Comparison of ENCODE assay signal across 16 cellular contexts in the genomic region with DNA sequence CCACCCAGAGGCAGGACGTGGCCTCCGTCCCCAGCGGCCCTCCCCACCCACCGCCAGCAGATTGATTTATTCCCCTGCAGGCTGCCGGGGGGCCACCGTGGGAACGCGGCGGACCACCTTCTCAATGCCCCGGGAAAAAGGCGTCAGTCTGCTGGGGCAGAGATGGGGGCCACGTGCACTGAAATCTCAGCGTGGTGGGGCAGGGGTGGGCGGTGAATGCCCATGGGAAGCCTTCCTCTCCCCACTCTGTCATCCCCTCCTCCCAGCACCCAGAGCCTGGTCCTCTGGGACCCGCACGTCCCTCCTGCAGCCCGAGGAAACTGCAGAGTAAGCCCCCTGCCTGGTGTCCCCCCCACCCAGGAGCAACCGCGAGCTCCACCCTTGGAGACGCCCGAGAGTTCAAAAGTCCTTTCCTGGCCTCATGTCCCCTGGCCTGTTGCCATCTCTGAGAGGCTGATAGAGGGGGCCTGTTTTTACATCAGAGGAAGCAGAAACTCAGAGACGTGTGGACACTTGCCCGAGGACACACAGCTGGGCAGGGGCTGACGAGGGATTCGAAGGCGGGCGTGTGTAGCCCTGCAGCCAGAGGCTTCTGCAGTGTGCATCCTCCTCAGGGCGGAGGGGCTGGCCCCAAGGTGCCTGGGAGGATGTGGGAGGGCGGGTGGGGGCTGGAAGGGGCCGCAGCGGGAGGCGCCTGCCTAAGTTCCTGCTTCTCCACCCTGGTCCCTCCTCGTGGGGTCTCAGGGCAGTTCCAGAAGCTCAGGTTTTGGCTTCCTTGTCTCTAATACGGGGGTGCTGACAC. TPM values are rescaled to one million over a fixed set of nuclear protein-coding genes. Genes with fewer than 3 reads are reported as not detected.
"Had no signal": no experiment of that assay in that cellular context is flagged by ENCODE, and none has a peak within 500 bp of the region (broad histone marks: within the 10 kb centered on the region; RNA-seq: fewer than 3 reads in every experiment).

No MANE protein-coding gene starts in this region.

- H3K9me3 Mint-ChIP-seq: activated CD4-positive, alpha-beta memory T cell treated with anti-CD3 and anti-CD28 coated beads, Interleukin-2, amount 10 ng/mL, durations not matched to agents 7 days and 5 days; activated T-helper 1 cell treated with anti-CD3 and anti-CD28 coated beads, Interleukin-12 subunit alpha, Interleukin-12 subunit beta, Interleukin-2, Interleukin-4 antibody, amounts not matched to agents 30 ng/mL and 10 ng/mL and 1 ng/mL, durations not matched to agents 14 hours and 24 hours and 36 hours had no signal

- H3K27ac Mint-ChIP-seq: activated CD4-positive, alpha-beta memory T cell treated with anti-CD3 and anti-CD28 coated beads, Interleukin-2, amount 10 ng/mL, durations not matched to agents 7 days and 5 days; activated CD4-positive, alpha-beta T cell treated with anti-CD3 and anti-CD28 coated beads for 36 hours; activated T-helper 1 cell treated with anti-CD3 and anti-CD28 coated beads, Interleukin-12 subunit alpha, Interleukin-12 subunit beta, Interleukin-2, Interleukin-4 antibody, amounts not matched to agents 30 ng/mL and 10 ng/mL and 1 ng/mL, durations not matched to agents 14 hours and 24 hours and 36 hours had no signal

- H3K9me3 ChIP-seq: ascending aorta, esophagus squamous epithelium, left ventricle myocardium inferior, thyroid gland had no signal

- H3K36me3 ChIP-seq: ascending aorta, esophagus squamous epithelium, left ventricle myocardium inferior, thyroid gland had no signal

- DNase-seq: activated CD4-positive, alpha-beta memory T cell treated with anti-CD3 and anti-CD28 coated beads, Interleukin-2, amount 10 ng/mL, durations not matched to agents 7 days and 5 days; activated CD4-positive, alpha-beta T cell treated with anti-CD3 and anti-CD28 coated beads for 36 hours; activated naive CD4-positive, alpha-beta T cell; esophagus squamous epithelium; foreskin fibroblast; head of caudate nucleus; left ventricle myocardium inferior; mesenchymal stem cell; stimulated activated CD4-positive, alpha-beta T cell treated with anti-CD3 and anti-CD28 coated beads, Interleukin-4, amount 100 ng/mL, for 4 hours; thyroid gland had no signal

- H3K27ac ChIP-seq: ascending aorta, esophagus squamous epithelium, left ventricle myocardium inferior, thyroid gland had no signal

- H3K4me3 ChIP-seq: ascending aorta, esophagus squamous epithelium, left ventricle myocardium inferior, thyroid gland had no signal

- H3K4me1 ChIP-seq: ascending aorta, esophagus squamous epithelium, thyroid gland had no signal

- FAIRE-seq: bronchial epithelial cell had no signal

- H3K4me1 Mint-ChIP-seq: activated CD4-positive, alpha-beta memory T cell treated with anti-CD3 and anti-CD28 coated beads, Interleukin-2, amount 10 ng/mL, durations not matched to agents 7 days and 5 days; activated CD4-positive, alpha-beta T cell treated with anti-CD3 and anti-CD28 coated beads for 36 hours had no signal

- ATAC-seq: activated CD4-positive, alpha-beta T cell treated with anti-CD3 and anti-CD28 coated beads for 36 hours had no signal

- H3K4me3 Mint-ChIP-seq: activated CD4-positive, alpha-beta memory T cell treated with anti-CD3 and anti-CD28 coated beads, Interleukin-2, amount 10 ng/mL, durations not matched to agents 7 days and 5 days; activated CD4-positive, alpha-beta T cell treated with anti-CD3 and anti-CD28 coated beads for 36 hours; activated T-helper 1 cell treated with anti-CD3 and anti-CD28 coated beads, Interleukin-12 subunit alpha, Interleukin-12 subunit beta, Interleukin-2, Interleukin-4 antibody, amounts not matched to agents 30 ng/mL and 10 ng/mL and 1 ng/mL, durations not matched to agents 14 hours and 24 hours and 36 hours had no signal

RNA-seq across cellular contexts. Expression of gene UNCX, which starts 21.8 kb away (rescaled TPM):
- total RNA-seq: activated CD4-positive, alpha-beta memory T cell treated with anti-CD3 and anti-CD28 coated beads, Interleukin-2, amount 10 ng/mL, durations not matched to agents 7 days and 5 days; activated CD4-positive, alpha-beta T cell treated with anti-CD3 and anti-CD28 coated beads for 36 hours; activated T-helper 1 cell treated with anti-CD3 and anti-CD28 coated beads, Interleukin-12 subunit alpha, Interleukin-12 subunit beta, Interleukin-2, Interleukin-4 antibody, amounts not matched to agents 30 ng/mL and 10 ng/mL and 1 ng/mL, durations not matched to agents 14 hours and 24 hours and 36 hours; ascending aorta; bronchial epithelial cell; esophagus squamous epithelium; left ventricle myocardium inferior; osteocyte; pulmonary artery endothelial cell; skeletal muscle tissue; thyroid gland had no signal
